8 cellular contexts compared by ENCODE assay signal in genomic region chr6:41073203-41073967, GRCh38. TPM values are rescaled to one million over a fixed set of nuclear protein-coding genes. Genes with fewer than 3 reads are reported as not detected.
DNase-seq lines count a peak whose midpoint lies in the region; ATAC-seq lines count a peak whose summit lies in the region.

No MANE protein-coding gene starts in this region.

- DNase-seq in AG08396 (ENCODE audit: low spot score) (peak; percentile 75), NCI-H510A (lab: John Stamatoyannopoulos, UW) (peak; percentile 81), left lobe of liver (ENCODE audit: low spot score) (peak; percentile 91)
- peak; percentile 86 for DNase-seq in activated CD4-positive, alpha-beta T cell treated with anti-CD3 and anti-CD28 coated beads for 48 hours
- peak; percentile 78 for DNase-seq in stimulated activated CD4-positive, alpha-beta T cell treated with anti-CD3 and anti-CD28 coated beads, Interleukin-1b, Interleukin-23, amount 100 ng/mL, for 48 hours

- ATAC-seq in GM18909 (IDR thresholded peaks at IDR 0.05; ENCODE audit: poor library complexity, unreplicated experiment), result peak; percentile 30
- peak; percentile 29 for ATAC-seq in HG03196 (IDR thresholded peaks at IDR 0.05; ENCODE audit: unreplicated experiment)
- peak; percentile 50 for ATAC-seq in left lobe of liver

- H3K27ac ChIP-seq in cingulate gyrus (ENCODE audit: low read depth, low read length), result peak overlapping the region; percentile 95

RNA-seq across cellular contexts. Expression of gene NFYA, which starts 0.6 kb away (rescaled TPM):
- total RNA-seq in left lobe of liver, result 7.7 TPM

RNA-seq across cellular contexts. Expression of gene OARD1, which starts 1.2 kb away (rescaled TPM):
- total RNA-seq in left lobe of liver, result 22.4 TPM

RNA-seq across cellular contexts. Expression of gene APOBEC2, which starts 20.4 kb away (rescaled TPM):
- total RNA-seq in left lobe of liver, result not detected

RNA-seq across cellular contexts. Expression of gene TSPO2, which starts 31.1 kb away (rescaled TPM):
- 0.30 TPM for total RNA-seq in left lobe of liver

RNA-seq across cellular contexts. Expression of gene UNC5CL, which starts 34.4 kb away (rescaled TPM):
- total RNA-seq in left lobe of liver, result 9.3 TPM

Comparison
In these comparisons a context has a peak if more than half of its experiments do, and no peak if none do; other contexts are left out.
1. Peak in every context shown above with its lines: DNase-seq, ATAC-seq and H3K27ac ChIP-seq.